ENCODE assay signal across 20 cellular contexts in genomic region chr6:127844529-127844928, GRCh38. TPM values are rescaled to one million over a fixed set of nuclear protein-coding genes. Genes with fewer than 3 reads are reported as not detected.
DNase-seq lines count a peak whose midpoint lies in the region; ATAC-seq, FAIRE-seq and TF ChIP-seq lines count a peak whose summit lies in the region.
"Had no signal": no experiment of that assay in that cellular context is flagged by ENCODE, and none has a peak within 500 bp of the region (broad histone marks: within the 10 kb centered on the region; RNA-seq: fewer than 3 reads in every experiment).

No MANE protein-coding gene starts in this region.

- peak overlapping the region; percentile 0 for H3K27ac Mint-ChIP-seq in stimulated activated naive CD8-positive, alpha-beta T cell treated with anti-CD3 and anti-CD28 coated beads, Interleukin-15, Interleukin-2, amounts not matched to agents 100 ng/mL and 50 ng/mL, for 24 hours
- H3K27ac Mint-ChIP-seq in astrocyte (ENCODE audit: unreplicated experiment): no peak overlapping the region
- H3K27ac Mint-ChIP-seq: CD14-positive monocyte; CD4-positive, alpha-beta memory T cell; H9 had no signal

- ATAC-seq in stimulated activated naive CD8-positive, alpha-beta T cell treated with anti-CD3 and anti-CD28 coated beads, Interleukin-15, Interleukin-2, amounts not matched to agents 100 U/mL and 50 U/mL, for 24 hours: no peak

- TF ChIP-seq CTCF in astrocyte (IDR thresholded peaks at IDR 0.05; ENCODE audit: insufficient read depth, low read depth, low read length): no peak
- TF ChIP-seq CTCF in fibroblast of lung (conservative IDR thresholded peaks at IDR 0.05 in 1 of 2, IDR thresholded peaks at IDR 0.05 in 1 of 2; ENCODE audit: low read depth in 1 of 2, low read length in 2 of 2): no peak

- H3K36me3 Mint-ChIP-seq in stimulated activated naive CD8-positive, alpha-beta T cell treated with anti-CD3 and anti-CD28 coated beads, Interleukin-15, Interleukin-2, amounts not matched to agents 100 ng/mL and 50 ng/mL, for 24 hours (ENCODE audit: low read depth): peaks cover 47% of the 10 kb centered on the region
- peaks cover 2% of the 10 kb centered on the region for H3K36me3 Mint-ChIP-seq in astrocyte (ENCODE audit: low read depth, unreplicated experiment)
- H3K36me3 Mint-ChIP-seq: CD14-positive monocyte had no signal

- no peaks in the 10 kb centered on the region for H3K4me1 ChIP-seq in astrocyte (ENCODE audit: insufficient read depth, low read length)
- no peaks in the 10 kb centered on the region for H3K4me1 ChIP-seq in fibroblast of lung (ENCODE audit: control insufficient read depth, extremely low read depth, insufficient read depth, low read length)
- H3K4me1 ChIP-seq: BLaER1 had no signal

- no peaks in the 10 kb centered on the region for H4K20me1 ChIP-seq in astrocyte (ENCODE audit: insufficient read depth, low read length)
- H4K20me1 ChIP-seq in fibroblast of lung (ENCODE audit: control insufficient read depth, extremely low read depth, insufficient read depth, low read length): no peaks in the 10 kb centered on the region
- H4K20me1 ChIP-seq: BLaER1 had no signal

- H3K27ac ChIP-seq in astrocyte (ENCODE audit: low read depth, low read length): no peak overlapping the region
- no peak overlapping the region for H3K27ac ChIP-seq in fibroblast of lung (ENCODE audit: insufficient read depth, low read length)
- H3K27ac ChIP-seq: BLaER1 had no signal

- no peak overlapping the region for H3K4me2 ChIP-seq in astrocyte (ENCODE audit: low read length)
- H3K4me2 ChIP-seq in fibroblast of lung (ENCODE audit: extremely low read depth, insufficient read depth, low read length): no peak overlapping the region
- H3K4me2 ChIP-seq: BLaER1 had no signal

- H3K36me3 ChIP-seq in astrocyte (ENCODE audit: insufficient read depth, low read length) (no peaks in the 10 kb centered on the region), fibroblast of lung (ENCODE audit: control insufficient read depth, insufficient read depth, low read length) (no peaks in the 10 kb centered on the region)
- H3K36me3 ChIP-seq: BLaER1 had no signal

- DNase-seq in stimulated activated naive CD8-positive, alpha-beta T cell treated with anti-CD3 and anti-CD28 coated beads, Interleukin-15, Interleukin-2, amounts not matched to agents 100 U/mL and 50 U/mL, for 24 hours: no peak
- DNase-seq in astrocyte (ENCODE audit: low read depth) (peak; percentile 10), fibroblast of lung (ENCODE audit: low read depth in 2 of 2) (peak; percentile 13 to 71), NCI-H2196 treated with DMSO at 0.1 percent for 48 hours (lab: John Stamatoyannopoulos, UW; ENCODE audit: unreplicated experiment) (no peak), cerebellar nuclear complex (lab: John Stamatoyannopoulos, UW) (no peak)
- no peak for DNase-seq in stimulated activated CD4-positive, alpha-beta T cell treated with anti-CD3 and anti-CD28 coated beads, Interleukin-4, amount 100 ng/mL, for 24 hours
- DNase-seq: 8988T; CD4-positive, alpha-beta memory T cell; DMS153; DMS79; GF-D8; H9 had no signal

- no peaks in the 10 kb centered on the region for H3K27me3 Mint-ChIP-seq in stimulated activated naive CD8-positive, alpha-beta T cell treated with anti-CD3 and anti-CD28 coated beads, Interleukin-15, Interleukin-2, amounts not matched to agents 100 ng/mL and 50 ng/mL, for 24 hours
- no peaks in the 10 kb centered on the region for H3K27me3 Mint-ChIP-seq in astrocyte (ENCODE audit: low read depth, unreplicated experiment)
- H3K27me3 Mint-ChIP-seq: CD4-positive, alpha-beta memory T cell had no signal

- no peak overlapping the region for H3K9ac ChIP-seq in astrocyte (ENCODE audit: low read length)
- no peak overlapping the region for H3K9ac ChIP-seq in fibroblast of lung (ENCODE audit: insufficient read depth, low read length)
- H3K9ac ChIP-seq: BLaER1 had no signal

- H2AFZ ChIP-seq in astrocyte (ENCODE audit: low read depth, low read length) (no peak overlapping the region), fibroblast of lung (ENCODE audit: low read length) (no peak overlapping the region)

- no peak overlapping the region for H3K4me3 ChIP-seq in astrocyte (ENCODE audit: insufficient read depth, low read depth, low read length)
- H3K4me3 ChIP-seq in fibroblast of lung (replicated peaks in 1 of 4; ENCODE audit: control extremely low read depth in 1 of 4, insufficient read depth in 1 of 4, low read depth in 3 of 4, low read length in 4 of 4): no peak overlapping the region
- H3K4me3 ChIP-seq: BLaER1 had no signal

- H3K27me3 ChIP-seq in astrocyte (ENCODE audit: insufficient read depth, low read length) (no peaks in the 10 kb centered on the region), fibroblast of lung (ENCODE audit: control insufficient read depth, insufficient read depth, low read length) (no peaks in the 10 kb centered on the region)
- H3K27me3 ChIP-seq: BLaER1 had no signal

- no peaks in the 10 kb centered on the region for H3K9me3 Mint-ChIP-seq in stimulated activated naive CD8-positive, alpha-beta T cell treated with anti-CD3 and anti-CD28 coated beads, Interleukin-15, Interleukin-2, amounts not matched to agents 100 ng/mL and 50 ng/mL, for 24 hours
- H3K9me3 Mint-ChIP-seq in astrocyte (ENCODE audit: unreplicated experiment): no peaks in the 10 kb centered on the region
- H3K9me3 Mint-ChIP-seq: H9 had no signal

- H3K9me3 ChIP-seq in astrocyte (ENCODE audit: insufficient read depth, low read depth, low read length) (no peaks in the 10 kb centered on the region), fibroblast of lung (ENCODE audit: control insufficient read depth, insufficient read depth, low read depth, low read length) (no peaks in the 10 kb centered on the region)
- H3K9me3 ChIP-seq: BLaER1 had no signal

- H3K4me3 Mint-ChIP-seq in stimulated activated naive CD8-positive, alpha-beta T cell treated with anti-CD3 and anti-CD28 coated beads, Interleukin-15, Interleukin-2, amounts not matched to agents 100 ng/mL and 50 ng/mL, for 24 hours: no peak overlapping the region
- no peak overlapping the region for H3K4me3 Mint-ChIP-seq in astrocyte (ENCODE audit: unreplicated experiment)
- H3K4me3 Mint-ChIP-seq: CD14-positive monocyte; CD4-positive, alpha-beta memory T cell; H9 had no signal

- H3K79me2 ChIP-seq in astrocyte (ENCODE audit: insufficient read depth, low read length) (no peaks in the 10 kb centered on the region), fibroblast of lung (ENCODE audit: control insufficient read depth, insufficient read depth, low read length) (no peaks in the 10 kb centered on the region)

- no peak for FAIRE-seq in astrocyte (lab: Jason Lieb, UNC)
- FAIRE-seq: H1 had no signal

- peaks cover 59% of the 10 kb centered on the region for H3K4me1 Mint-ChIP-seq in stimulated activated naive CD8-positive, alpha-beta T cell treated with anti-CD3 and anti-CD28 coated beads, Interleukin-15, Interleukin-2, amounts not matched to agents 100 ng/mL and 50 ng/mL, for 24 hours (ENCODE audit: low read depth)
- H3K4me1 Mint-ChIP-seq in astrocyte (ENCODE audit: low read depth, unreplicated experiment): peaks cover 6% of the 10 kb centered on the region
- H3K4me1 Mint-ChIP-seq: CD14-positive monocyte, H9 had no signal

RNA-seq across cellular contexts. Expression of gene THEMIS, which starts 56.3 kb away (rescaled TPM):
- total RNA-seq in astrocyte: 0.07 TPM in 1 of 2 replicates, not detected in the other
- total RNA-seq in fibroblast of lung: not detected in 2 replicates
- polyA plus RNA-seq in fibroblast of lung: not detected in 2 replicates
- polyA plus RNA-seq in fibroblast of lung (2012): not detected in 2 replicates
- not detected in 2 replicates for polyA minus RNA-seq in fibroblast of lung (ENCODE audit: low replicate concordance)
- total RNA-seq: A673, Daoy, H1, H9, HT-29 had no signal
- polyA plus RNA-seq: AG04450, H1 had no signal

Comparison
In these comparisons a context has a peak if more than half of its experiments do, and no peak if none do; other contexts are left out.
1. DNase-seq: peak in astrocyte (single experiment) and fibroblast of lung (2 of 2); none in stimulated activated naive CD8-positive, alpha-beta T cell treated with anti-CD3 and anti-CD28 coated beads, Interleukin-15, Interleukin-2, amounts not matched to agents 100 U/mL and 50 U/mL, for 24 hours (single experiment), NCI-H2196 treated with DMSO at 0.1 percent for 48 hours (single experiment), stimulated activated CD4-positive, alpha-beta T cell treated with anti-CD3 and anti-CD28 coated beads, Interleukin-4, amount 100 ng/mL, for 24 hours (single experiment) and cerebellar nuclear complex (0 of 2).